In the genomic region with DNA sequence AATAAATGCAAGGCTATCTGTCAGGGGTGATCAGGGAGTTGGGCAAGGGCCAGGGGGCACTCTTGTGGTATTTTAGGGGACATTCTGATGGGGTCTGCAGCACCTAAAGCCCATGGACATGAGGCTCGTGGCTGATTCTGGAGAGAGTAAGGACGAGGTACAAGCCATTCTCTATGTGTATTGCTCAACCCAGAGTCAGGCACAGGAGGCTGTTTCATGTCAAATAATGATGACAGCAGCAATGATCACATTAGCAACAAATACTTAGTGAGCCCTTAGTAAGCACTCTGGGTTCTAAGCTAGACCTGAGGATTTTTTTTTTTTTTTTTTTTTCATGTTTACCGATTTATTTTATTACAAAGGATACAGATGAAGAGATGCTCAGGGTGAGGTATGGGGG, we compare ENCODE assay signal across 15 cellular contexts.
"Had no signal": no experiment of that assay in that cellular context is flagged by ENCODE, and none has a peak within 500 bp of the region (broad histone marks: within the 10 kb centered on the region; RNA-seq: fewer than 3 reads in every experiment).

No MANE protein-coding gene starts in this region.

- H3K27me3 ChIP-seq: ascending aorta, vagina had no signal

- H3K4me3 ChIP-seq: ascending aorta, esophagus muscularis mucosa, heart left ventricle, left lung, skin epidermis, transverse colon, vagina had no signal

- DNase-seq: activated B cell treated with CpG ODN at 0.5 μM for 24 hours; activated CD4-positive, alpha-beta T cell treated with anti-CD3 and anti-CD28 coated beads, Interleukin-2, amount 10 ng/mL, durations not matched to agents 7 days and 5 days; activated CD8-positive, alpha-beta T cell treated with anti-CD3 and anti-CD28 coated beads, Interleukin-2, amount 10 ng/mL, durations not matched to agents 7 days and 5 days; activated naive CD4-positive, alpha-beta T cell treated with Interleukin-2 at 50 U/mL for 16 hours; activated T-cell treated with anti-CD3 and anti-CD28 coated beads, Interleukin-2, amount 50 U/mL, for 24 hours; dermis blood vessel endothelial cell; effector memory CD4-positive, alpha-beta T cell; foreskin melanocyte; heart left ventricle; left lung; transverse colon had no signal

- H3K9me3 ChIP-seq: ascending aorta, esophagus muscularis mucosa, heart left ventricle, left lung, transverse colon, vagina had no signal

- H3K27ac ChIP-seq: ascending aorta, heart left ventricle, left lung, skin epidermis, transverse colon, vagina had no signal

- H3K4me1 ChIP-seq: ascending aorta, transverse colon, vagina had no signal

- ATAC-seq: activated CD8-positive, alpha-beta T cell treated with anti-CD3 and anti-CD28 coated beads, Interleukin-2, amount 10 ng/mL, durations not matched to agents 7 days and 5 days; left lung had no signal

- H3K36me3 ChIP-seq: ascending aorta, esophagus muscularis mucosa, heart left ventricle, left lung, transverse colon, vagina had no signal
